In genomic region chr2:229884775-229885699, GRCh38 we compare ENCODE assay signal across 11 cellular contexts. TPM values are rescaled to one million over a fixed set of nuclear protein-coding genes. Genes with fewer than 3 reads are reported as not detected.
DNase-seq lines count a peak whose midpoint lies in the region; ATAC-seq and TF ChIP-seq lines count a peak whose summit lies in the region.
"Had no signal": no experiment of that assay in that cellular context is flagged by ENCODE, and none has a peak within 500 bp of the region (broad histone marks: within the 10 kb centered on the region; RNA-seq: fewer than 3 reads in every experiment).

No MANE protein-coding gene starts in this region.

- H3K36me3 ChIP-seq in right atrium auricular region (no peaks in the 10 kb centered on the region), Karpas-422 (ENCODE audit: insufficient read depth, low read length) (peaks cover 7% of the 10 kb centered on the region; the same call in 1 of the 2 replicates)

- peaks cover 50% of the 10 kb centered on the region for H3K4me1 Mint-ChIP-seq in stimulated activated effector memory CD8-positive, alpha-beta T cell treated with anti-CD3 and anti-CD28 coated beads, Interleukin-12 subunit alpha, Interleukin-12 subunit beta, amount 100 ng/mL, for 72 hours

- H3K4me3 Mint-ChIP-seq in stimulated activated effector memory CD8-positive, alpha-beta T cell treated with anti-CD3 and anti-CD28 coated beads, Interleukin-12 subunit alpha, Interleukin-12 subunit beta, amount 100 ng/mL, for 72 hours, result no peak overlapping the region
- H3K4me3 Mint-ChIP-seq: brain had no signal

- H3K4me2 ChIP-seq in Karpas-422 (ENCODE audit: low read depth, low read length, poor library complexity, severe bottlenecking), result no peak overlapping the region

- H2AFZ ChIP-seq in Karpas-422 (ENCODE audit: low read length), result no peak overlapping the region

- H3K9me3 ChIP-seq in right atrium auricular region (no peaks in the 10 kb centered on the region), Karpas-422 (ENCODE audit: low read length) (no peaks in the 10 kb centered on the region)

- no peak overlapping the region for H3K27ac Mint-ChIP-seq in stimulated activated effector memory CD8-positive, alpha-beta T cell treated with anti-CD3 and anti-CD28 coated beads, Interleukin-12 subunit alpha, Interleukin-12 subunit beta, amount 100 ng/mL, for 72 hours
- H3K27ac Mint-ChIP-seq: brain had no signal

- H3K9ac ChIP-seq in Karpas-422 (ENCODE audit: low read length), result no peak overlapping the region

- peaks cover 100% of the 10 kb centered on the region for H3K79me2 ChIP-seq in Karpas-422 (ENCODE audit: low read length)

- no peaks in the 10 kb centered on the region for H3K9me2 ChIP-seq in Karpas-422 (replicated peaks; ENCODE audit: insufficient read depth, low read length)

- intact Hi-C loops in Right ventricle myocardium superior (cut with DNase I), result no loop called here

- H3K4me1 ChIP-seq in right atrium auricular region, result peaks cover 0 to 30% of the 10 kb centered on the region in 2 donors
- peaks cover 38% of the 10 kb centered on the region for H3K4me1 ChIP-seq in Karpas-422 (ENCODE audit: low read length)

- TF ChIP-seq CTCF in right atrium auricular region (IDR thresholded peaks at IDR 0.05), result no peak

- peak; percentile 40 for ATAC-seq in Right ventricle myocardium superior (ENCODE audit: poor library complexity)
- ATAC-seq in GM21737 (IDR thresholded peaks at IDR 0.05; ENCODE audit: unreplicated experiment), result peak; percentile 85
- peak; percentile 66 for ATAC-seq in HG03175 (IDR thresholded peaks at IDR 0.05; ENCODE audit: unreplicated experiment)
- ATAC-seq in stimulated activated effector memory CD8-positive, alpha-beta T cell treated with anti-CD3 and anti-CD28 coated beads, Interleukin-12 subunit alpha, Interleukin-12 subunit beta, amount 100 ng/mL, for 72 hours, result peak; percentile 91
- no peak for ATAC-seq in HG03135 (IDR thresholded peaks at IDR 0.05; ENCODE audit: unreplicated experiment)

- H3K27ac ChIP-seq in right atrium auricular region, result no peak overlapping the region
- no peak overlapping the region for H3K27ac ChIP-seq in Karpas-422 (ENCODE audit: low read length)

- H4K20me1 ChIP-seq in Karpas-422 (ENCODE audit: insufficient read depth, low read depth, low read length), result no peaks in the 10 kb centered on the region

- H3K27me3 ChIP-seq in right atrium auricular region, result no peaks in the 10 kb centered on the region
- no peaks in the 10 kb centered on the region for H3K27me3 ChIP-seq in Karpas-422 (ENCODE audit: low read length)

- H3K9me3 Mint-ChIP-seq in stimulated activated effector memory CD8-positive, alpha-beta T cell treated with anti-CD3 and anti-CD28 coated beads, Interleukin-12 subunit alpha, Interleukin-12 subunit beta, amount 100 ng/mL, for 72 hours, result no peaks in the 10 kb centered on the region
- H3K9me3 Mint-ChIP-seq: brain had no signal

- no peak for DNase-seq in Right ventricle myocardium superior
- DNase-seq in right atrium auricular region (ENCODE audit: low spot score), result no peak
- no peak for DNase-seq in stimulated activated effector memory CD8-positive, alpha-beta T cell treated with anti-CD3 and anti-CD28 coated beads, Interleukin-12 subunit alpha, Interleukin-12 subunit beta, amount 100 ng/mL, for 72 hours (ENCODE audit: low spot score in 2 of 2)
- no peak for DNase-seq in NOMO-1 treated with dmso at 0.1 percent for 144 hours (lab: John Stamatoyannopoulos, UW; ENCODE audit: unreplicated experiment)
- DNase-seq in Karpas-422, result no peak
- DNase-seq: stimulated activated CD4-positive, alpha-beta T cell treated with anti-CD3 and anti-CD28 coated beads, Interleukin-12 subunit alpha, Interleukin-12 subunit beta, amount 100 ng/mL, for 4 hours; T-helper 9 cell had no signal

- H3K4me3 ChIP-seq in right atrium auricular region (no peak overlapping the region), Karpas-422 (ENCODE audit: low read length) (no peak overlapping the region)

- H3K36me3 Mint-ChIP-seq in stimulated activated effector memory CD8-positive, alpha-beta T cell treated with anti-CD3 and anti-CD28 coated beads, Interleukin-12 subunit alpha, Interleukin-12 subunit beta, amount 100 ng/mL, for 72 hours, result peaks cover 51% of the 10 kb centered on the region

RNA-seq across cellular contexts. Expression of gene TRIP12, which starts 36.8 kb away (rescaled TPM):
- total RNA-seq in Right ventricle myocardium superior (164 TPM), right atrium auricular region (100 to 1,000 TPM in 1 of 2 donors, 10 to 100 TPM in 1; 94.8 to 107 TPM)
- total RNA-seq in Karpas-422 (2014; rRNA removed; shearing (Covaris generic); ENCODE audit: low replicate concordance), result 187 and 194 TPM in 2 replicates

RNA-seq across cellular contexts. Expression of gene FBXO36, which starts 37.3 kb away (rescaled TPM):
- 0.65 TPM for total RNA-seq in Right ventricle myocardium superior
- total RNA-seq in right atrium auricular region, result 1 to 10 TPM in 1 of 2 donors, under 1 TPM in 1; 0.98 to 1.3 TPM
- total RNA-seq in Karpas-422 (2014; rRNA removed; shearing (Covaris generic); ENCODE audit: low replicate concordance), result 0.11 and 2.6 TPM in 2 replicates
